In the genomic region with DNA sequence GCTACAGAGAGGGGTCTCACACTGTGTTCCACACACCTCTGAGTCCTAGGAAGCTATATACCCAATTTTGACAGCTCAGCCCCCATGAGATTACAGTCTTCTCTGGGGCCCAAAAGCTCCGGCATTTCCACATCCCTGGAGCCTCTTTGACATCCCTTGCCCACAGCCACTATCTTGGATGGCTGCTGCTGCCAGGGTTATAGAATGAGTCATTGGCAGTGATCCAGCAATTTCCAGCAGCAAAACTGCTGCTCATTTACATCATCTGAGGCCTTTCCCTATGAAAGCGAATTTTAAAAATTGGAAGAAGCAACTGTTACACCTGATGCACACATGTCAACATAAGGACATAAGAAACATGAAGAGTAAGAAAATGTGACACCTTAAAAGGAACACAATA, we compare ENCODE assay signal across 17 cellular contexts.
DNase-seq lines count a peak whose midpoint lies in the region; ATAC-seq, FAIRE-seq and TF ChIP-seq lines count a peak whose summit lies in the region.
"Had no signal": no experiment of that assay in that cellular context is flagged by ENCODE, and none has a peak within 500 bp of the region (broad histone marks: within the 10 kb centered on the region; RNA-seq: fewer than 3 reads in every experiment).

No MANE protein-coding gene starts in this region.

- H3K27me3 Mint-ChIP-seq in Calu3 (ENCODE audit: unreplicated experiment), result no peaks in the 10 kb centered on the region
- no peaks in the 10 kb centered on the region for H3K27me3 Mint-ChIP-seq in activated CD4-positive, alpha-beta T cell treated with anti-CD3 and anti-CD28 coated beads, Interleukin-2, amount 10 ng/mL, durations not matched to agents 7 days and 5 days
- H3K27me3 Mint-ChIP-seq: activated naive CD8-positive, alpha-beta T cell treated with anti-CD3 and anti-CD28 coated beads for 36 hours; activated T-cell treated with anti-CD3 and anti-CD28 coated beads, Interleukin-2, amount 50 U/mL, for 24 hours; stimulated activated naive CD8-positive, alpha-beta T cell treated with anti-CD3 and anti-CD28 coated beads, Interleukin-15, amount 100 ng/mL, for 72 hours had no signal

- peaks cover 4% of the 10 kb centered on the region for H3K36me3 Mint-ChIP-seq in Calu3 (ENCODE audit: insufficient read depth, unreplicated experiment)
- no peaks in the 10 kb centered on the region for H3K36me3 Mint-ChIP-seq in activated CD4-positive, alpha-beta T cell treated with anti-CD3 and anti-CD28 coated beads, Interleukin-2, amount 10 ng/mL, durations not matched to agents 7 days and 5 days (ENCODE audit: low read depth)
- H3K36me3 Mint-ChIP-seq: activated naive CD8-positive, alpha-beta T cell treated with anti-CD3 and anti-CD28 coated beads for 36 hours had no signal

- H3K4me1 Mint-ChIP-seq in Calu3 (ENCODE audit: low read depth, unreplicated experiment), result peaks cover 8% of the 10 kb centered on the region
- H3K4me1 Mint-ChIP-seq in activated CD4-positive, alpha-beta T cell treated with anti-CD3 and anti-CD28 coated beads, Interleukin-2, amount 10 ng/mL, durations not matched to agents 7 days and 5 days, result no peaks in the 10 kb centered on the region
- H3K4me1 Mint-ChIP-seq: activated naive CD8-positive, alpha-beta T cell treated with anti-CD3 and anti-CD28 coated beads for 36 hours; stimulated activated naive CD8-positive, alpha-beta T cell treated with anti-CD3 and anti-CD28 coated beads, Interleukin-15, amount 100 ng/mL, for 72 hours had no signal

- no peak for FAIRE-seq in bronchial epithelial cell (lab: Jason Lieb, UNC)
- FAIRE-seq: GM18507 had no signal

- DNase-seq in Calu3, result peak; percentile 48
- peak; percentile 63 for DNase-seq in M059J (ENCODE audit: low read depth)
- DNase-seq in bronchial epithelial cell (ENCODE audit: low read depth), result peak; percentile 62
- peak; percentile 62 for DNase-seq in iris pigment epithelial cell (ENCODE audit: low read depth)
- DNase-seq in NCI-H1694 (lab: John Stamatoyannopoulos, UW), result no peak
- DNase-seq in activated CD4-positive, alpha-beta T cell treated with anti-CD3 and anti-CD28 coated beads, Interleukin-2, amount 10 ng/mL, durations not matched to agents 7 days and 5 days, result no peak
- no peak for DNase-seq in activated CD4-positive, alpha-beta T cell treated with anti-CD3 and anti-CD28 coated beads for 48 hours
- DNase-seq: activated naive CD8-positive, alpha-beta T cell treated with anti-CD3 and anti-CD28 coated beads for 36 hours; activated T-cell treated with anti-CD3 and anti-CD28 coated beads, Interleukin-2, amount 50 U/mL, for 24 hours; colonic mucosa; left ventricle myocardium inferior; NCI-H2029; NCI-H510A; ovary; stimulated activated naive CD8-positive, alpha-beta T cell treated with anti-CD3 and anti-CD28 coated beads, Interleukin-15, amount 100 ng/mL, for 72 hours had no signal

- POLR2A ChIA-PET in activated CD4-positive, alpha-beta T cell treated with anti-CD3 and anti-CD28 coated beads, Interleukin-2, amount 10 ng/mL, durations not matched to agents 7 days and 5 days (lab: Charles Lee), result no interaction called here

- intact Hi-C loops in Calu3 (cut with micrococcal nuclease; ENCODE audit: unreplicated experiment), result no loop called here

- TF ChIP-seq CTCF in Calu3 (IDR thresholded peaks at IDR 0.05; ENCODE audit: unreplicated experiment), result no peak
- no peak for TF ChIP-seq CTCF in bronchial epithelial cell (IDR thresholded peaks at IDR 0.05; ENCODE audit: insufficient read depth, low read length, severe bottlenecking)

- no peaks in the 10 kb centered on the region for H3K36me3 ChIP-seq in bronchial epithelial cell (ENCODE audit: control insufficient read depth, insufficient read depth, low read length)
- H3K36me3 ChIP-seq: colonic mucosa, left ventricle myocardium inferior, ovary had no signal

- no peak overlapping the region for H3K4me3 Mint-ChIP-seq in Calu3 (ENCODE audit: low read depth, unreplicated experiment)
- H3K4me3 Mint-ChIP-seq in activated CD4-positive, alpha-beta T cell treated with anti-CD3 and anti-CD28 coated beads, Interleukin-2, amount 10 ng/mL, durations not matched to agents 7 days and 5 days, result no peak overlapping the region
- H3K4me3 Mint-ChIP-seq: activated naive CD8-positive, alpha-beta T cell treated with anti-CD3 and anti-CD28 coated beads for 36 hours; activated T-cell treated with anti-CD3 and anti-CD28 coated beads, Interleukin-2, amount 50 U/mL, for 24 hours; stimulated activated naive CD8-positive, alpha-beta T cell treated with anti-CD3 and anti-CD28 coated beads, Interleukin-15, amount 100 ng/mL, for 72 hours had no signal

- H3K27ac Mint-ChIP-seq in Calu3 (ENCODE audit: unreplicated experiment), result peak overlapping the region; percentile 84
- no peak overlapping the region for H3K27ac Mint-ChIP-seq in activated CD4-positive, alpha-beta T cell treated with anti-CD3 and anti-CD28 coated beads, Interleukin-2, amount 10 ng/mL, durations not matched to agents 7 days and 5 days
- H3K27ac Mint-ChIP-seq: activated naive CD8-positive, alpha-beta T cell treated with anti-CD3 and anti-CD28 coated beads for 36 hours; activated T-cell treated with anti-CD3 and anti-CD28 coated beads, Interleukin-2, amount 50 U/mL, for 24 hours; stimulated activated naive CD8-positive, alpha-beta T cell treated with anti-CD3 and anti-CD28 coated beads, Interleukin-15, amount 100 ng/mL, for 72 hours had no signal

- CTCF ChIA-PET in Calu3 (lab: Charles Lee), result no interaction called here
- CTCF ChIA-PET in activated CD4-positive, alpha-beta T cell treated with anti-CD3 and anti-CD28 coated beads, Interleukin-2, amount 10 ng/mL, durations not matched to agents 7 days and 5 days (lab: Charles Lee), result no interaction called here

- no TSS peak for BruUV-seq in Calu3 (replicated peaks; lab: Mats Ljungman, UMichigan)

- no peak for ATAC-seq in HG03442 (IDR thresholded peaks at IDR 0.05; ENCODE audit: unreplicated experiment)
- ATAC-seq: stimulated activated naive CD8-positive, alpha-beta T cell treated with anti-CD3 and anti-CD28 coated beads, Interleukin-15, amount 100 ng/mL, for 72 hours had no signal

- H3K27me3 ChIP-seq in bronchial epithelial cell (ENCODE audit: control insufficient read depth, insufficient read depth, low read length), result no peaks in the 10 kb centered on the region
- H3K27me3 ChIP-seq: colonic mucosa, ovary had no signal

- no peak overlapping the region for H3K4me3 ChIP-seq in bronchial epithelial cell (ENCODE audit: low read depth, low read length)
- H3K4me3 ChIP-seq: colonic mucosa, left ventricle myocardium inferior, ovary had no signal

- H3K9me3 Mint-ChIP-seq in Calu3 (ENCODE audit: low read depth, unreplicated experiment), result no peaks in the 10 kb centered on the region
- H3K9me3 Mint-ChIP-seq in activated CD4-positive, alpha-beta T cell treated with anti-CD3 and anti-CD28 coated beads, Interleukin-2, amount 10 ng/mL, durations not matched to agents 7 days and 5 days, result peaks cover 11% of the 10 kb centered on the region

Comparison
In these comparisons a context has a peak if more than half of its experiments do, and no peak if none do; other contexts are left out.
1. DNase-seq: peak in Calu3 (single experiment), M059J (single experiment), bronchial epithelial cell (single experiment) and iris pigment epithelial cell (single experiment); none in NCI-H1694 (single experiment), activated CD4-positive, alpha-beta T cell treated with anti-CD3 and anti-CD28 coated beads, Interleukin-2, amount 10 ng/mL, durations not matched to agents 7 days and 5 days (single experiment) and activated CD4-positive, alpha-beta T cell treated with anti-CD3 and anti-CD28 coated beads for 48 hours (single experiment).